Comparison of ENCODE assay signal across 21 cellular contexts in genomic region chr19:54451997-54452396, GRCh38. TPM values are rescaled to one million over a fixed set of nuclear protein-coding genes. Genes with fewer than 3 reads are reported as not detected.
A peak's percentile ranks its signal among the peaks of the same experiment; 100 is the strongest.
DNase-seq lines count a peak whose midpoint lies in the region; ATAC-seq, FAIRE-seq and TF ChIP-seq lines count a peak whose summit lies in the region.
"Had no signal": no experiment of that assay in that cellular context is flagged by ENCODE, and none has a peak within 500 bp of the region (broad histone marks: within the 10 kb centered on the region; RNA-seq: fewer than 3 reads in every experiment).

No MANE protein-coding gene starts in this region.

- no peak for ATAC-seq in K562
- ATAC-seq in naive thymus-derived CD4-positive, alpha-beta T cell, result no peak
- ATAC-seq: activated CD4-positive, CD25-positive, alpha-beta regulatory T cell treated with anti-CD3 and anti-CD28 coated beads, Interleukin-2, amount 50 U/mL, for 24 hours; activated naive CD8-positive, alpha-beta T cell treated with anti-CD3 and anti-CD28 coated beads, Interleukin-2, amount 50 U/mL, for 24 hours had no signal

- no peak for FAIRE-seq in K562 (lab: Jason Lieb, UNC)
- FAIRE-seq: frontal cortex had no signal

- TF ChIP-seq RAD21 in K562 (CRISPR knock-in tag; conservative IDR thresholded peaks at IDR 0.05 in 1 of 2, IDR thresholded peaks at IDR 0.05 in 1 of 2), result no peak

- H3K9me3 Mint-ChIP-seq in CD4-positive, alpha-beta memory T cell, result peaks cover 0 to 7% (median 0%) of the 10 kb centered on the region in 8 donors
- peaks cover 0 to 13% (median 0%) of the 10 kb centered on the region in 11 donors for H3K9me3 Mint-ChIP-seq in naive thymus-derived CD4-positive, alpha-beta T cell
- H3K9me3 Mint-ChIP-seq in immature natural killer cell, result peaks cover 0 to 3% (median 0%) of the 10 kb centered on the region in 6 donors
- H3K9me3 Mint-ChIP-seq: activated naive CD8-positive, alpha-beta T cell treated with anti-CD3 and anti-CD28 coated beads, Interleukin-2, amount 50 U/mL, for 24 hours; nephron progenitor cell; T-helper 1 cell treated with Interleukin-12 subunit alpha and Interleukin-12 subunit beta and Interleukin-4 antibody, amounts not matched to agents 30 μg/mL and 1 μg/mL, for 36 hours had no signal

- CTCF ChIA-PET in CD4-positive, alpha-beta memory T cell (lab: Charles Lee; ENCODE audit: partially characterized antibody), result no interaction called here
- CTCF ChIA-PET in K562 (lab: Yijun Ruan, JAX; ENCODE audit: low intra/inter-chr PET ratio), result no interaction called here
- CTCF ChIA-PET in naive thymus-derived CD4-positive, alpha-beta T cell (lab: Charles Lee), result no interaction called here

- H3K4me1 ChIP-seq in ACC112 (ENCODE audit: control insufficient read depth, insufficient read depth, low read length, unreplicated experiment) (peaks cover 15% of the 10 kb centered on the region), K562 (replicated peaks in 1 of 2; ENCODE audit: control insufficient read depth in 2 of 2, insufficient read depth in 2 of 2, low read length in 2 of 2) (peaks cover 15 to 38% of the 10 kb centered on the region in 2 experiments; a peak in 4 of 5 replicates)
- peaks cover 43% of the 10 kb centered on the region for H3K4me1 ChIP-seq in CD4-positive, alpha-beta memory T cell (ENCODE audit: insufficient read depth, low read length)
- H3K4me1 ChIP-seq in naive thymus-derived CD4-positive, alpha-beta T cell (ENCODE audit: control insufficient read depth in 2 of 2, insufficient read depth in 2 of 2, low read length in 2 of 2), result peaks cover 19 to 36% of the 10 kb centered on the region in 2 donors

- H3K9ac ChIP-seq in K562 (ENCODE audit: insufficient read depth in 1 of 2, low read depth in 2 of 2, low read length in 2 of 2), result no peak overlapping the region; a peak in 1 of 4 replicates

- no TSS peak for BruUV-seq in K562 (replicated peaks; lab: Mats Ljungman, UMichigan)

- H3K27me3 ChIP-seq in ACC112 (ENCODE audit: insufficient read depth, low read length), result no peaks in the 10 kb centered on the region
- H3K27me3 ChIP-seq in CD4-positive, alpha-beta memory T cell (ENCODE audit: insufficient read depth, low read length), result no peaks in the 10 kb centered on the region
- H3K27me3 ChIP-seq in K562 (ENCODE audit: control insufficient read depth in 2 of 2, insufficient read depth in 2 of 2, low read length in 2 of 2), result no peaks in the 10 kb centered on the region
- no peaks in the 10 kb centered on the region for H3K27me3 ChIP-seq in naive thymus-derived CD4-positive, alpha-beta T cell (ENCODE audit: control insufficient read depth in 2 of 2, insufficient read depth in 2 of 2, low read length in 2 of 2)
- H3K27me3 ChIP-seq: suprapubic skin had no signal

- peaks cover 0 to 3% of the 10 kb centered on the region in 2 donors for H3K27me3 Mint-ChIP-seq in CD4-positive, alpha-beta memory T cell
- peaks cover 0 to 3% (median 0%) of the 10 kb centered on the region in 5 donors for H3K27me3 Mint-ChIP-seq in naive thymus-derived CD4-positive, alpha-beta T cell
- peaks cover 25 to 37% (median 36%) of the 10 kb centered on the region in 3 donors for H3K27me3 Mint-ChIP-seq in immature natural killer cell (ENCODE audit: low read depth in 3 of 3)

- no peak for TF ChIP-seq EP300 in K562 (IDR thresholded peaks at IDR 0.05; ENCODE audit: low read length)

- H3K4me1 Mint-ChIP-seq in CD4-positive, alpha-beta memory T cell, result peaks cover 24 to 59% (median 39%) of the 10 kb centered on the region in 4 donors
- H3K4me1 Mint-ChIP-seq in naive thymus-derived CD4-positive, alpha-beta T cell, result peaks cover 29 to 58% (median 45%) of the 10 kb centered on the region in 7 donors
- peaks cover 54 to 55% of the 10 kb centered on the region in 2 donors for H3K4me1 Mint-ChIP-seq in immature natural killer cell

- no peak for DNase-seq in CD4-positive, alpha-beta memory T cell
- DNase-seq in K562 (ENCODE audit: extremely low read depth in 1 of 4, low spot score in 3 of 4), result no peak
- DNase-seq in naive thymus-derived CD4-positive, alpha-beta T cell, result peak in 1 of 9 donors; percentile 4
- no peak for DNase-seq in dedifferentiated amniotic fluid mesenchymal stem cell (ENCODE audit: extremely low spot score)
- no peak for DNase-seq in immature natural killer cell
- DNase-seq in SW 1271 (lab: John Stamatoyannopoulos, UW), result no peak
- no peak for DNase-seq in NCI-H1105 (lab: John Stamatoyannopoulos, UW)
- DNase-seq: activated naive CD8-positive, alpha-beta T cell treated with anti-CD3 and anti-CD28 coated beads, Interleukin-2, amount 50 U/mL, for 24 hours; AML-193; NCI-H1694 treated with DMSO at 0.1 percent for 48 hours; nephron progenitor cell; retina; Right ventricle myocardium superior had no signal

- intact Hi-C loops in CD4-positive, alpha-beta memory T cell (cut with micrococcal nuclease), result no loop called here
- intact Hi-C loops in K562 (cut with micrococcal nuclease), result no loop called here
- intact Hi-C loops in naive thymus-derived CD4-positive, alpha-beta T cell (cut with micrococcal nuclease), result no loop called here

- peak overlapping the region in 5 of 7 donors; percentile 42 to 99 (median 46) for H3K27ac Mint-ChIP-seq in CD4-positive, alpha-beta memory T cell
- H3K27ac Mint-ChIP-seq in naive thymus-derived CD4-positive, alpha-beta T cell, result peak overlapping the region in 3 of 9 donors; percentile 76 to 98 (median 97)
- peak overlapping the region in 3 of 6 donors; percentile 17 to 45 (median 39) for H3K27ac Mint-ChIP-seq in immature natural killer cell
- H3K27ac Mint-ChIP-seq: nephron progenitor cell; T-helper 1 cell treated with Interleukin-12 subunit alpha and Interleukin-12 subunit beta and Interleukin-4 antibody, amounts not matched to agents 30 μg/mL and 1 μg/mL, for 36 hours had no signal

- no peaks in the 10 kb centered on the region for H3K9me3 ChIP-seq in CD4-positive, alpha-beta memory T cell (ENCODE audit: control insufficient read depth in 1 of 2, low read length in 2 of 2)
- no peaks in the 10 kb centered on the region for H3K9me3 ChIP-seq in K562 (replicated peaks; ENCODE audit: control insufficient read depth, insufficient read depth, low read depth, low read length)
- H3K9me3 ChIP-seq in naive thymus-derived CD4-positive, alpha-beta T cell (ENCODE audit: control insufficient read depth in 2 of 3, low read length in 3 of 3), result no peaks in the 10 kb centered on the region
- H3K9me3 ChIP-seq: suprapubic skin had no signal

- peak overlapping the region; percentile 98; the same call in 1 of the 2 replicates for H3K4me3 ChIP-seq in ACC112 (ENCODE audit: low read depth, low read length)
- H3K4me3 ChIP-seq in CD4-positive, alpha-beta memory T cell (ENCODE audit: low read length in 2 of 2), result no peak overlapping the region
- H3K4me3 ChIP-seq in K562, result no peak overlapping the region
- H3K4me3 ChIP-seq in naive thymus-derived CD4-positive, alpha-beta T cell (ENCODE audit: low read length), result no peak overlapping the region
- H3K4me3 ChIP-seq: suprapubic skin had no signal

- peaks cover 12% of the 10 kb centered on the region for H3K9me1 ChIP-seq in K562 (ENCODE audit: control insufficient read depth, insufficient read depth, low read length)

- H3K4me2 ChIP-seq in K562 (ENCODE audit: insufficient read depth, low read length), result no peak overlapping the region

- in situ Hi-C loops in K562 (cut with MboI), result no loop called here

- peaks cover 41 to 78% of the 10 kb centered on the region in 2 donors for H3K36me3 Mint-ChIP-seq in CD4-positive, alpha-beta memory T cell
- peaks cover 4 to 34% (median 19%) of the 10 kb centered on the region in 5 donors for H3K36me3 Mint-ChIP-seq in naive thymus-derived CD4-positive, alpha-beta T cell
- H3K36me3 Mint-ChIP-seq in immature natural killer cell, result peaks cover 4 to 28% (median 5%) of the 10 kb centered on the region in 3 donors

- H3K36me3 ChIP-seq in ACC112 (ENCODE audit: insufficient read depth, low read length) (peaks cover 13% of the 10 kb centered on the region; the same call in 1 of the 2 replicates), K562 (ENCODE audit: control insufficient read depth, insufficient read depth, low read length) (peaks cover 70% of the 10 kb centered on the region)
- H3K36me3 ChIP-seq in CD4-positive, alpha-beta memory T cell (ENCODE audit: insufficient read depth, low read length), result peaks cover 62% of the 10 kb centered on the region
- H3K36me3 ChIP-seq in naive thymus-derived CD4-positive, alpha-beta T cell (ENCODE audit: control insufficient read depth in 2 of 3, insufficient read depth in 3 of 3, low read length in 3 of 3), result peaks cover 33 to 73% (median 40%) of the 10 kb centered on the region in 3 experiments

- H3K27ac ChIP-seq in ACC112 (ENCODE audit: low read depth, low read length) (peak overlapping the region; percentile 64), K562 (ENCODE audit: extremely low read depth, low read depth, low read length) (no peak overlapping the region)
- no peak overlapping the region for H3K27ac ChIP-seq in CD4-positive, alpha-beta memory T cell (ENCODE audit: low read depth, low read length)
- H3K27ac ChIP-seq in naive thymus-derived CD4-positive, alpha-beta T cell (ENCODE audit: low read depth, low read length), result peak overlapping the region; percentile 29
- H3K27ac ChIP-seq: suprapubic skin had no signal

- H4K20me1 ChIP-seq in K562 (replicated peaks; ENCODE audit: control insufficient read depth, insufficient read depth, low read length), result peaks cover 28% of the 10 kb centered on the region

- no peak for TF ChIP-seq CTCF in K562 (IDR thresholded peaks at IDR 0.05 in 2 of 3, conservative IDR thresholded peaks at IDR 0.05 in 1 of 3; ENCODE audit: insufficient read depth in 2 of 3, low read depth in 1 of 3, low read length in 3 of 3)

- POLR2A ChIA-PET in CD4-positive, alpha-beta memory T cell (lab: Charles Lee; ENCODE audit: partially characterized antibody), result interaction anchor here (1.9 kb wide), 1 partner anchor 63 kb away, joined by 5 read pairs; no protein-coding TSS in a partner anchor
- POLR2A ChIA-PET in K562 (lab: Yijun Ruan, JAX), result no interaction called here
- POLR2A ChIA-PET in naive thymus-derived CD4-positive, alpha-beta T cell (lab: Charles Lee), result interaction anchor here (0.6 to 5.1 kb wide), 2 partner anchors 9 to 81 kb away, joined by 4 to 67 read pairs; partner anchors contain the start of gene LENG9

- WGBS in K562 (ENCODE audit: insufficient coverage, low coverage, missing lambda C conversion rate), result 94% methylated on average over 11 of the region's 11 CpGs

- H3K79me2 ChIP-seq in ACC112 (ENCODE audit: control insufficient read depth, insufficient read depth, low read length, unreplicated experiment), result peaks cover 67% of the 10 kb centered on the region
- peaks cover 73% of the 10 kb centered on the region for H3K79me2 ChIP-seq in K562 (ENCODE audit: control insufficient read depth, insufficient read depth, low read length)

- H3K4me3 Mint-ChIP-seq in CD4-positive, alpha-beta memory T cell, result peak overlapping the region in 2 of 8 donors; percentile 28 to 94
- peak overlapping the region in 4 of 10 donors; percentile 7 to 98 (median 94) for H3K4me3 Mint-ChIP-seq in naive thymus-derived CD4-positive, alpha-beta T cell
- peak overlapping the region in 2 of 5 donors; percentile 13 to 98 for H3K4me3 Mint-ChIP-seq in immature natural killer cell

- no peak overlapping the region for H2AFZ ChIP-seq in ACC112 (ENCODE audit: low read length, unreplicated experiment)
- H2AFZ ChIP-seq in K562 (ENCODE audit: low read depth, low read length), result no peak overlapping the region

- no peak for TF ChIP-seq POLR2A in K562 (conservative IDR thresholded peaks at IDR 0.05)

RNA-seq across cellular contexts. Expression of gene LENG8, which starts 3.0 kb away (rescaled TPM):
- 100 to 1,000 TPM; 535 to 565 TPM for total RNA-seq in CD4-positive, alpha-beta memory T cell
- polyA plus RNA-seq in CD4-positive, alpha-beta memory T cell, result 10 to 100 TPM in 1 of 2 donors, 1 to 10 TPM in 1; 3.1 to 11.3 TPM
- total RNA-seq in K562 (2011; cell fraction: chromatin; rRNA removed; ENCODE audit: low replicate concordance), result 299 and 811 TPM in 2 replicates
- total RNA-seq in K562 (2011; cell fraction: nucleolus; rRNA removed), result 301 and 324 TPM in 2 replicates
- total RNA-seq in K562 (2011; cell fraction: nucleoplasm; rRNA removed), result 310 and 346 TPM in 2 replicates
- total RNA-seq in K562 (2014; rRNA removed) (32.2 and 36.0 TPM in 2 replicates), K562 (2014; rRNA removed; fragmentation: Illumina TruSeq; extraction: Trizol) (6.0 and 8.4 TPM in 2 replicates), K562 (2015; rRNA removed; fragmentation: Illumina TruSeq; extraction: Trizol) (16.3 and 17.2 TPM in 2 replicates), K562 (2021) (116 and 146 TPM in 2 replicates)
- polyA plus RNA-seq in K562 (2011; rRNA removed) (28.1 and 70.4 TPM in 2 replicates), K562 (2014; fragmentation: Illumina TruSeq; extraction: Trizol) (44.5 and 79.0 TPM in 2 replicates), K562 (2014; fragmentation: Nextera tagmentation; extraction: Ambion mirVana) (1 to 10 TPM in 1 of 2 experiments, under 1 TPM in 1; 0.74 to 2.3 TPM), K562 (2014; rRNA removed) (125 and 144 TPM in 2 replicates), immature natural killer cell (1 to 10 TPM; 3.2 to 8.6 (median 3.2) TPM)
- polyA plus RNA-seq in K562 (2011; cell fraction: cytosol; rRNA removed), result 32.2 and 33.2 TPM in 2 replicates
- 546 and 794 TPM in 2 replicates for polyA plus RNA-seq in K562 (2011; cell fraction: nucleus; rRNA removed)
- 103 and 172 TPM in 2 replicates for polyA plus RNA-seq in K562 (2012)
- polyA minus RNA-seq in K562 (2011; rRNA and poly(A)+ RNA removed), result 16.0 and 20.5 TPM in 2 replicates
- 21.1 and 33.8 TPM in 2 replicates for polyA minus RNA-seq in K562 (2011; cell fraction: cytosol; rRNA and poly(A)+ RNA removed)
- 88.3 and 112 TPM in 2 replicates for polyA minus RNA-seq in K562 (2011; cell fraction: nucleus; rRNA and poly(A)+ RNA removed)
- total RNA-seq in naive thymus-derived CD4-positive, alpha-beta T cell, result 100 to 1,000 TPM; 238 to 685 (median 503) TPM
- 10 to 100 TPM in 1 of 2 donors, 1 to 10 TPM in 1; 6.2 to 16.8 TPM for polyA plus RNA-seq in naive thymus-derived CD4-positive, alpha-beta T cell

RNA-seq across cellular contexts. Expression of gene LENG9, which starts 11.6 kb away (rescaled TPM):
- total RNA-seq in CD4-positive, alpha-beta memory T cell, result 1 to 10 TPM; 7.2 to 7.3 TPM
- polyA plus RNA-seq in CD4-positive, alpha-beta memory T cell, result under 1 TPM in 1 of 2 donors, not detected in 1; 0.59 TPM
- total RNA-seq in K562 (2011; cell fraction: chromatin; rRNA removed; ENCODE audit: low replicate concordance), result 0.53 TPM in 1 of 2 replicates, not detected in the other
- 1.2 TPM in 2 replicates for total RNA-seq in K562 (2011; cell fraction: nucleolus; rRNA removed)
- total RNA-seq in K562 (2011; cell fraction: nucleoplasm; rRNA removed), result 0.44 and 0.61 TPM in 2 replicates
- 0.64 and 1.6 TPM in 2 replicates for total RNA-seq in K562 (2014; rRNA removed)
- total RNA-seq in K562 (2014; rRNA removed; fragmentation: Illumina TruSeq; extraction: Trizol), result 0.10 TPM in 1 of 2 replicates, not detected in the other
- total RNA-seq in K562 (2015; rRNA removed; fragmentation: Illumina TruSeq; extraction: Trizol), result 0.38 and 0.43 TPM in 2 replicates
- total RNA-seq in K562 (2021), result 0.58 and 0.74 TPM in 2 replicates
- polyA plus RNA-seq in K562 (2011; rRNA removed), result 0.11 and 0.12 TPM in 2 replicates
- 0.32 and 0.64 TPM in 2 replicates for polyA plus RNA-seq in K562 (2011; cell fraction: cytosol; rRNA removed)
- 0.24 and 0.43 TPM in 2 replicates for polyA plus RNA-seq in K562 (2011; cell fraction: nucleus; rRNA removed)
- 0.35 and 0.48 TPM in 2 replicates for polyA plus RNA-seq in K562 (2012)
- polyA plus RNA-seq in K562 (2014; fragmentation: Illumina TruSeq; extraction: Trizol), result 0.06 and 0.28 TPM in 2 replicates
- polyA plus RNA-seq in K562 (2014; fragmentation: Nextera tagmentation; extraction: Ambion mirVana), result under 1 TPM; 0.23 to 0.34 TPM
- 0.15 and 0.32 TPM in 2 replicates for polyA plus RNA-seq in K562 (2014; rRNA removed)
- 0.28 TPM in 1 of 2 replicates, not detected in the other for polyA minus RNA-seq in K562 (2011; rRNA and poly(A)+ RNA removed)
- polyA minus RNA-seq in K562 (2011; cell fraction: cytosol; rRNA and poly(A)+ RNA removed), result 0.91 and 0.95 TPM in 2 replicates
- 0.89 and 1.8 TPM in 2 replicates for polyA minus RNA-seq in K562 (2011; cell fraction: nucleus; rRNA and poly(A)+ RNA removed)
- 1 to 10 TPM; 3.5 to 6.1 (median 4.3) TPM for total RNA-seq in naive thymus-derived CD4-positive, alpha-beta T cell
- under 1 TPM; 0.09 to 0.16 TPM for polyA plus RNA-seq in naive thymus-derived CD4-positive, alpha-beta T cell
- under 1 TPM in 1 of 3 donors, not detected in 2; 0.75 TPM for polyA plus RNA-seq in immature natural killer cell

RNA-seq across cellular contexts. Expression of gene CDC42EP5, which starts 21.1 kb away (rescaled TPM):
- total RNA-seq in CD4-positive, alpha-beta memory T cell, result not detected
- not detected for polyA plus RNA-seq in CD4-positive, alpha-beta memory T cell
- total RNA-seq in K562 (2011; cell fraction: chromatin; rRNA removed; ENCODE audit: low replicate concordance), result not detected in 2 replicates
- not detected in 2 replicates for total RNA-seq in K562 (2011; cell fraction: nucleolus; rRNA removed)
- total RNA-seq in K562 (2011; cell fraction: nucleoplasm; rRNA removed), result not detected in 2 replicates
- total RNA-seq in K562 (2014; rRNA removed) (not detected in 2 replicates), K562 (2014; rRNA removed; fragmentation: Illumina TruSeq; extraction: Trizol) (not detected in 2 replicates), K562 (2015; rRNA removed; fragmentation: Illumina TruSeq; extraction: Trizol) (not detected in 2 replicates), K562 (2021) (0.29 and 0.38 TPM in 2 replicates)
- polyA plus RNA-seq in K562 (2011; rRNA removed) (0.09 and 0.15 TPM in 2 replicates), K562 (2014; fragmentation: Illumina TruSeq; extraction: Trizol) (not detected in 2 replicates), K562 (2014; fragmentation: Nextera tagmentation; extraction: Ambion mirVana) (not detected), K562 (2014; rRNA removed) (0.96 TPM in 1 of 2 replicates, not detected in the other), immature natural killer cell (not detected)
- 0.67 TPM in 1 of 2 replicates, not detected in the other for polyA plus RNA-seq in K562 (2011; cell fraction: cytosol; rRNA removed)
- polyA plus RNA-seq in K562 (2011; cell fraction: nucleus; rRNA removed), result 0.14 and 0.54 TPM in 2 replicates
- 0.32 and 0.38 TPM in 2 replicates for polyA plus RNA-seq in K562 (2012)
- not detected in 2 replicates for polyA minus RNA-seq in K562 (2011; rRNA and poly(A)+ RNA removed)
- polyA minus RNA-seq in K562 (2011; cell fraction: cytosol; rRNA and poly(A)+ RNA removed), result not detected in 2 replicates
- polyA minus RNA-seq in K562 (2011; cell fraction: nucleus; rRNA and poly(A)+ RNA removed), result not detected in 2 replicates
- not detected for total RNA-seq in naive thymus-derived CD4-positive, alpha-beta T cell
- polyA plus RNA-seq in naive thymus-derived CD4-positive, alpha-beta T cell, result not detected

RNA-seq across cellular contexts. Expression of gene TTYH1, which starts 36.7 kb away (rescaled TPM):
- total RNA-seq in CD4-positive, alpha-beta memory T cell, result not detected
- polyA plus RNA-seq in CD4-positive, alpha-beta memory T cell, result under 1 TPM in 1 of 2 donors, not detected in 1; 0.29 TPM
- not detected in 2 replicates for total RNA-seq in K562 (2011; cell fraction: chromatin; rRNA removed; ENCODE audit: low replicate concordance)
- total RNA-seq in K562 (2011; cell fraction: nucleolus; rRNA removed), result not detected in 2 replicates
- not detected in 2 replicates for total RNA-seq in K562 (2011; cell fraction: nucleoplasm; rRNA removed)
- total RNA-seq in K562 (2014; rRNA removed) (not detected in 2 replicates), K562 (2014; rRNA removed; fragmentation: Illumina TruSeq; extraction: Trizol) (not detected in 2 replicates), K562 (2015; rRNA removed; fragmentation: Illumina TruSeq; extraction: Trizol) (not detected in 2 replicates), K562 (2021) (not detected in 2 replicates)
- polyA plus RNA-seq in K562 (2011; rRNA removed) (not detected in 2 replicates), K562 (2014; fragmentation: Illumina TruSeq; extraction: Trizol) (not detected in 2 replicates), K562 (2014; fragmentation: Nextera tagmentation; extraction: Ambion mirVana) (under 1 TPM in 1 of 2 experiments, not detected in 1; 0.08 TPM), K562 (2014; rRNA removed) (not detected in 2 replicates), immature natural killer cell (1 to 10 TPM in 1 of 3 donors, under 1 TPM in 1, not detected in 1; 0.48 to 1.5 TPM)
- polyA plus RNA-seq in K562 (2011; cell fraction: cytosol; rRNA removed), result not detected in 2 replicates
- not detected in 2 replicates for polyA plus RNA-seq in K562 (2011; cell fraction: nucleus; rRNA removed)
- polyA plus RNA-seq in K562 (2012), result 0.17 and 0.36 TPM in 2 replicates
- polyA minus RNA-seq in K562 (2011; rRNA and poly(A)+ RNA removed), result not detected in 2 replicates
- polyA minus RNA-seq in K562 (2011; cell fraction: cytosol; rRNA and poly(A)+ RNA removed), result not detected in 2 replicates
- polyA minus RNA-seq in K562 (2011; cell fraction: nucleus; rRNA and poly(A)+ RNA removed), result not detected in 2 replicates
- total RNA-seq in naive thymus-derived CD4-positive, alpha-beta T cell, result 1 to 10 TPM in 1 of 5 experiments, under 1 TPM in 1, not detected in 3; 0.10 to 1.8 TPM
- under 1 TPM; 0.23 to 0.40 TPM for polyA plus RNA-seq in naive thymus-derived CD4-positive, alpha-beta T cell
- total RNA-seq: H4, LHCN-M2 had no signal

RNA-seq across cellular contexts. Expression of gene LAIR2, which starts 50.6 kb away (rescaled TPM):
- under 1 TPM; 0.81 to 0.97 TPM for total RNA-seq in CD4-positive, alpha-beta memory T cell
- 10 to 100 TPM; 15.9 to 27.9 TPM for polyA plus RNA-seq in CD4-positive, alpha-beta memory T cell
- not detected in 2 replicates for total RNA-seq in K562 (2011; cell fraction: chromatin; rRNA removed; ENCODE audit: low replicate concordance)
- total RNA-seq in K562 (2011; cell fraction: nucleolus; rRNA removed), result not detected in 2 replicates
- not detected in 2 replicates for total RNA-seq in K562 (2011; cell fraction: nucleoplasm; rRNA removed)
- total RNA-seq in K562 (2014; rRNA removed) (not detected in 2 replicates), K562 (2014; rRNA removed; fragmentation: Illumina TruSeq; extraction: Trizol) (not detected in 2 replicates), K562 (2015; rRNA removed; fragmentation: Illumina TruSeq; extraction: Trizol) (not detected in 2 replicates), K562 (2021) (0.34 TPM in 1 of 2 replicates, not detected in the other)
- polyA plus RNA-seq in K562 (2011; rRNA removed) (not detected in 2 replicates), K562 (2014; fragmentation: Illumina TruSeq; extraction: Trizol) (not detected in 2 replicates), K562 (2014; fragmentation: Nextera tagmentation; extraction: Ambion mirVana) (not detected), K562 (2014; rRNA removed) (not detected in 2 replicates), immature natural killer cell (100 to 1,000 TPM in 2 of 3 donors, 10 to 100 TPM in 1; 77.7 to 463 (median 183) TPM)
- not detected in 2 replicates for polyA plus RNA-seq in K562 (2011; cell fraction: cytosol; rRNA removed)
- polyA plus RNA-seq in K562 (2011; cell fraction: nucleus; rRNA removed), result not detected in 2 replicates
- 0.29 TPM in 1 of 2 replicates, not detected in the other for polyA plus RNA-seq in K562 (2012)
- polyA minus RNA-seq in K562 (2011; rRNA and poly(A)+ RNA removed), result not detected in 2 replicates
- polyA minus RNA-seq in K562 (2011; cell fraction: cytosol; rRNA and poly(A)+ RNA removed), result not detected in 2 replicates
- not detected in 2 replicates for polyA minus RNA-seq in K562 (2011; cell fraction: nucleus; rRNA and poly(A)+ RNA removed)
- 10 to 100 TPM in 1 of 5 experiments, 1 to 10 TPM in 2, under 1 TPM in 1, not detected in 1; 0.85 to 12.8 (median 2.2) TPM for total RNA-seq in naive thymus-derived CD4-positive, alpha-beta T cell
- 1 to 10 TPM; 2.5 to 5.5 TPM for polyA plus RNA-seq in naive thymus-derived CD4-positive, alpha-beta T cell
- total RNA-seq: H4, LHCN-M2, lower leg skin, Right ventricle myocardium superior, suprapubic skin had no signal

Comparison
In these comparisons a context has a peak if more than half of its experiments do, and no peak if none do; other contexts are left out.
1. H3K27ac ChIP-seq: peak in ACC112 (single experiment) and naive thymus-derived CD4-positive, alpha-beta T cell (single experiment); none in CD4-positive, alpha-beta memory T cell (single experiment) and K562 (single experiment).